Comparison of ENCODE assay signal across 27 cellular contexts in the genomic region with DNA sequence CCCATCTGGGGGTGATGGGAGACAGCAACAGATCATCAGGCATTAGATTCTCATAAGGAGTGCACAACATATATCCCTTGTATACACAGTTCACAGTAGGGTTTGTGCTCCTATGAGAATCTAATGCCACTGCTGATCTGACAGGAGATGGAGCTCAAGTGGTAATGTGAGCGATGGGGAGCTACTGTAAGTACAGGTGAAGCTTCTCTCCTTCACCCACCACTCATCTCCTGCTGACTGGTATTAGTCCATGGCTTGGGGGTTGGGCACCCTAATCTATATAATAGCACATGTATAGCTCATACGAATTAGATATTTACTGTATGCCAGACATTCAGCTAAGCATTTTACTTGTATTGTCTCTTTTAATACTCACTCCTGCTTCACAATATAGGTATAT.
"Had no signal": no experiment of that assay in that cellular context is flagged by ENCODE, and none has a peak within 500 bp of the region (broad histone marks: within the 10 kb centered on the region; RNA-seq: fewer than 3 reads in every experiment).

No MANE protein-coding gene starts in this region.

- H3K27me3 ChIP-seq: body of pancreas, cardiac muscle cell, esophagus squamous epithelium, gastrocnemius medialis, left lung, neural progenitor cell, sigmoid colon, vagina had no signal

- ATAC-seq: activated CD8-positive, alpha-beta memory T cell treated with anti-CD3 and anti-CD28 coated beads, Interleukin-2, amount 10 ng/mL, durations not matched to agents 7 days and 5 days; activated CD8-positive, alpha-beta T cell treated with anti-CD3 and anti-CD28 coated beads for 36 hours; body of pancreas; gastrocnemius medialis; left lung; naive thymus-derived CD8-positive, alpha-beta T cell had no signal

- H3K9me3 ChIP-seq: body of pancreas, esophagus squamous epithelium, gastrocnemius medialis, left lung, sigmoid colon, thoracic aorta, vagina had no signal

- H3K4me2 ChIP-seq: neural progenitor cell, smooth muscle cell had no signal

- H3K9ac ChIP-seq: neural progenitor cell had no signal

- H3K36me3 ChIP-seq: cardiac muscle cell, thoracic aorta had no signal

- H3K27ac ChIP-seq: body of pancreas, cardiac muscle cell, esophagus squamous epithelium, left lung, neural progenitor cell, sigmoid colon, thoracic aorta, vagina, VCaP had no signal

- H3K4me3 ChIP-seq: body of pancreas, cardiac muscle cell, esophagus squamous epithelium, gastrocnemius medialis, left lung, lung, neural progenitor cell, sigmoid colon, smooth muscle cell, thoracic aorta, vagina had no signal

- H2AFZ ChIP-seq: neural progenitor cell had no signal

- H3K4me1 ChIP-seq: body of pancreas, esophagus squamous epithelium, left lung, neural progenitor cell, sigmoid colon, vagina had no signal

- DNase-seq: activated CD4-positive, alpha-beta T cell treated with anti-CD3 and anti-CD28 coated beads, Interleukin-2, amount 10 ng/mL, durations not matched to agents 7 days and 5 days; activated CD4-positive, CD25-positive, alpha-beta regulatory T cell treated with anti-CD3 and anti-CD28 coated beads, Interleukin-2, amount 50 U/mL, for 72 hours; activated CD8-positive, alpha-beta memory T cell treated with anti-CD3 and anti-CD28 coated beads, Interleukin-2, amount 10 ng/mL, durations not matched to agents 7 days and 5 days; activated CD8-positive, alpha-beta T cell treated with anti-CD3 and anti-CD28 coated beads for 36 hours; activated gamma-delta T cell treated with Interleukin-2 at 50 U/mL for 16 hours; anterior cingulate cortex; body of pancreas; cortex of kidney; endodermal cell; esophagus squamous epithelium; gastrocnemius medialis; hippocampal formation; kidney glomerular epithelial cell; left lung; naive thymus-derived CD8-positive, alpha-beta T cell; retina; sigmoid colon; stimulated activated CD4-positive, alpha-beta T cell treated with anti-CD3 and anti-CD28 coated beads, Interleukin-2, amount 100 ng/mL, for 48 hours; stimulated activated CD8-positive, alpha-beta memory T cell treated with anti-CD3 and anti-CD28 coated beads, Interleukin-4, amount 100 ng/mL, for 48 hours; stimulated activated naive CD4-positive, alpha-beta T cell had no signal
